In genomic region chr1:247296599-247297180, GRCh38 we compare ENCODE assay signal across 16 cellular contexts. TPM values are rescaled to one million over a fixed set of nuclear protein-coding genes. Genes with fewer than 3 reads are reported as not detected.
DNase-seq lines count a peak whose midpoint lies in the region; ATAC-seq and TF ChIP-seq lines count a peak whose summit lies in the region.
"Had no signal": no experiment of that assay in that cellular context is flagged by ENCODE, and none has a peak within 500 bp of the region (broad histone marks: within the 10 kb centered on the region; RNA-seq: fewer than 3 reads in every experiment).

No MANE protein-coding gene starts in this region.

- no peak overlapping the region for H4K91ac ChIP-seq in trophoblast cell (ENCODE audit: low read depth, low read length)

- H3K9me3 Mint-ChIP-seq in GM23338 (no peaks in the 10 kb centered on the region), endodermal cell (peaks cover 16% of the 10 kb centered on the region)
- H3K9me3 Mint-ChIP-seq: H9 had no signal

- H3K79me2 ChIP-seq in GM23338 (replicated peaks; ENCODE audit: insufficient read depth) (no peaks in the 10 kb centered on the region), trophoblast cell (ENCODE audit: control insufficient read depth, insufficient read depth, low read length, poor library complexity) (no peaks in the 10 kb centered on the region)

- peaks cover 54% of the 10 kb centered on the region for H3K36me3 Mint-ChIP-seq in GM23338 (ENCODE audit: low read depth)
- peaks cover 36% of the 10 kb centered on the region for H3K36me3 Mint-ChIP-seq in endodermal cell (ENCODE audit: low read depth)

- H3K79me1 ChIP-seq in trophoblast cell (ENCODE audit: low read length): no peaks in the 10 kb centered on the region

- 86 to 94% methylated on average over 8 of the region's 8 CpGs for WGBS in endodermal cell (ENCODE audit: insufficient coverage in 1 of 2, insufficient read length in 1 of 2), 2 experiments
- WGBS in trophoblast cell (ENCODE audit: extremely low coverage, insufficient coverage, insufficient read length): no CpG with 5 or more reads among the region's 8 CpGs

- H3K27me3 ChIP-seq in GM23338 (ENCODE audit: insufficient read depth) (no peaks in the 10 kb centered on the region), endodermal cell (ENCODE audit: control insufficient read depth, insufficient read depth, low read length, poor library complexity, severe bottlenecking) (no peaks in the 10 kb centered on the region), mucosa of rectum (ENCODE audit: control insufficient read depth in 2 of 2, insufficient read depth in 2 of 2, low read length in 2 of 2) (no peaks in the 10 kb centered on the region), trophoblast cell (ENCODE audit: insufficient read depth, low read length) (no peaks in the 10 kb centered on the region)
- H3K27me3 ChIP-seq: BE2C had no signal

- DNase-seq in GM23338 (ENCODE audit: low spot score) (no peak), OCI-M1 (lab: John Stamatoyannopoulos, UW) (peak; percentile 69), endodermal cell (peak; percentile 25), sciatic nerve (ENCODE audit: low spot score) (no peak), trophoblast cell (no peak), NCI-H1105 treated with DMSO at 0.1 percent for 48 hours (lab: John Stamatoyannopoulos, UW) (no peak)
- DNase-seq: ACHN; BE2C; C1 segment of cervical spinal cord; Caco-2; CD4-positive, CD25-positive, alpha-beta regulatory T cell; GOT3 had no signal

- H3K27me3 Mint-ChIP-seq in GM23338 (ENCODE audit: insufficient read depth, low read depth, poor library complexity) (peaks cover 7% of the 10 kb centered on the region), endodermal cell (ENCODE audit: insufficient read depth) (no peaks in the 10 kb centered on the region)
- H3K27me3 Mint-ChIP-seq: CD4-positive, CD25-positive, alpha-beta regulatory T cell had no signal

- peaks cover 74% of the 10 kb centered on the region for H3K4me1 ChIP-seq in GM23338 (ENCODE audit: insufficient read depth)
- peaks cover 36% of the 10 kb centered on the region for H3K4me1 ChIP-seq in endodermal cell (ENCODE audit: control insufficient read depth, insufficient read depth, low read length)
- peaks cover 9 to 20% of the 10 kb centered on the region in 2 donors for H3K4me1 ChIP-seq in mucosa of rectum (ENCODE audit: control insufficient read depth in 2 of 2, insufficient read depth in 2 of 2, low read length in 2 of 2)
- peaks cover 2 to 9% of the 10 kb centered on the region in 2 experiments for H3K4me1 ChIP-seq in trophoblast cell (ENCODE audit: control insufficient read depth in 1 of 2, insufficient read depth in 2 of 2, low read length in 2 of 2)
- H3K4me1 ChIP-seq: BE2C, Caco-2 had no signal

- intact Hi-C loops in sciatic nerve (cut with DNase I): no loop called here

- no peak overlapping the region for H4K12ac ChIP-seq in trophoblast cell (ENCODE audit: low read depth, low read length)

- peaks cover 7% of the 10 kb centered on the region for H3F3A ChIP-seq in GM23338 (replicated peaks; ENCODE audit: low read depth)

- H3K4me2 ChIP-seq in GM23338: 0 out of 2 replicates have a peak overlapping the region, but pooled peaks have one; percentile 33
- no peak overlapping the region for H3K4me2 ChIP-seq in trophoblast cell (ENCODE audit: low read length)

- H2AFZ ChIP-seq in GM23338 (no peak overlapping the region), trophoblast cell (ENCODE audit: insufficient read depth, low read length, poor library complexity) (no peak overlapping the region)

- no peak overlapping the region for H2BK5ac ChIP-seq in trophoblast cell (ENCODE audit: low read depth, low read length, poor library complexity)

- H3K23ac ChIP-seq in trophoblast cell (ENCODE audit: low read length): no peak overlapping the region

- H3K4ac ChIP-seq in trophoblast cell (ENCODE audit: low read depth, low read length): no peak overlapping the region

- ATAC-seq in GM23338 (no peak), sciatic nerve (no peak), GM21737 (IDR thresholded peaks at IDR 0.05; ENCODE audit: unreplicated experiment) (no peak)

- no peak overlapping the region for H3K14ac ChIP-seq in trophoblast cell (ENCODE audit: low read length)

- H3K9me3 ChIP-seq in endodermal cell (ENCODE audit: control insufficient read depth, low read length): no peaks in the 10 kb centered on the region
- no peaks in the 10 kb centered on the region for H3K9me3 ChIP-seq in mucosa of rectum (ENCODE audit: control insufficient read depth in 2 of 2, low read length in 2 of 2)
- H3K9me3 ChIP-seq in trophoblast cell (ENCODE audit: insufficient read depth, low read depth, low read length): peaks cover 2% of the 10 kb centered on the region
- H3K9me3 ChIP-seq: BE2C, Caco-2 had no signal

- no peaks in the 10 kb centered on the region for H4K20me1 ChIP-seq in GM23338 (replicated peaks; ENCODE audit: insufficient read depth)

- H3K36me3 ChIP-seq in GM23338 (ENCODE audit: insufficient read depth): no peaks in the 10 kb centered on the region
- H3K36me3 ChIP-seq in endodermal cell (ENCODE audit: control insufficient read depth, insufficient read depth, low read length): peaks cover 38% of the 10 kb centered on the region
- H3K36me3 ChIP-seq in mucosa of rectum (ENCODE audit: control insufficient read depth in 2 of 2, insufficient read depth in 2 of 2, low read length in 2 of 2): peaks cover 0 to 11% of the 10 kb centered on the region in 2 donors
- H3K36me3 ChIP-seq in trophoblast cell (ENCODE audit: control insufficient read depth in 1 of 2, insufficient read depth in 2 of 2, low read length in 2 of 2): peaks cover 25 to 38% of the 10 kb centered on the region in 2 experiments

- H2BK120ac ChIP-seq in trophoblast cell (ENCODE audit: insufficient read depth, low read length, poor library complexity): no peak overlapping the region

- peaks cover 79% of the 10 kb centered on the region for H3K4me1 Mint-ChIP-seq in GM23338
- H3K4me1 Mint-ChIP-seq in endodermal cell: peaks cover 68% of the 10 kb centered on the region

- peaks cover 14% of the 10 kb centered on the region; the same call in 1 of the 2 replicates for H3K9me2 ChIP-seq in GM23338 (ENCODE audit: insufficient read depth)

- H2BK12ac ChIP-seq in trophoblast cell (ENCODE audit: low read length): no peak overlapping the region

- TF ChIP-seq CTCF in GM23338 (conservative IDR thresholded peaks at IDR 0.05; ENCODE audit: low read depth in 2 of 2) (no peak), endodermal cell (conservative IDR thresholded peaks at IDR 0.05) (no peak)

- H3K4me3 Mint-ChIP-seq in GM23338 (no peak overlapping the region), endodermal cell (no peak overlapping the region)
- H3K4me3 Mint-ChIP-seq: CD4-positive, CD25-positive, alpha-beta regulatory T cell had no signal

- H3K4me3 ChIP-seq in GM23338: no peak overlapping the region
- H3K4me3 ChIP-seq in endodermal cell (ENCODE audit: low read length): no peak overlapping the region
- H3K4me3 ChIP-seq in mucosa of rectum (ENCODE audit: low read length in 2 of 2): no peak overlapping the region
- no peak overlapping the region for H3K4me3 ChIP-seq in trophoblast cell (ENCODE audit: low read depth, low read length)

- no peak overlapping the region for H4K8ac ChIP-seq in trophoblast cell (ENCODE audit: low read depth, low read length)

- H3K27ac Mint-ChIP-seq in GM23338 (0 out of 2 replicates have a peak overlapping the region, but pooled peaks have one; percentile 40), endodermal cell (no peak overlapping the region)

- no peak overlapping the region for H2AK5ac ChIP-seq in trophoblast cell (ENCODE audit: low read length)

- H3K9ac ChIP-seq in endodermal cell (ENCODE audit: extremely low read depth, low read length, poor library complexity, severe bottlenecking): no peak overlapping the region
- no peak overlapping the region for H3K9ac ChIP-seq in mucosa of rectum (ENCODE audit: low read depth in 1 of 2, low read length in 2 of 2)
- no peak overlapping the region for H3K9ac ChIP-seq in trophoblast cell (ENCODE audit: low read length)

- H3K27ac ChIP-seq in GM23338 (ENCODE audit: low read depth) (no peak overlapping the region), endodermal cell (ENCODE audit: low read depth, low read length) (no peak overlapping the region), mucosa of rectum (ENCODE audit: low read depth in 2 of 2, low read length in 2 of 2) (peak overlapping the region; percentile 59 to 87), trophoblast cell (ENCODE audit: low read depth, low read length) (no peak overlapping the region)

- H3K18ac ChIP-seq in trophoblast cell (ENCODE audit: low read length): no peak overlapping the region

RNA-seq across cellular contexts. Expression of gene ZNF496, which starts 35.0 kb away (rescaled TPM):
- 102 and 127 TPM in 2 replicates for total RNA-seq in GM23338 (2014; rRNA removed; shearing (Covaris generic))
- 20.4 and 22.0 TPM in 2 replicates for polyA plus RNA-seq in GM23338 (2016; fragmentation: Nextera tagmentation; extraction: Ambion mirVana)
- 10 to 100 TPM; 63.5 to 65.6 TPM for total RNA-seq in endodermal cell
- polyA plus RNA-seq in endodermal cell (2013, experiment 1 of 2): 45.9 TPM
- 37.8 TPM for polyA plus RNA-seq in endodermal cell (2013, experiment 2 of 2)
- total RNA-seq in sciatic nerve: 30.0 TPM
- 19.6 and 20.9 TPM in 2 replicates for polyA plus RNA-seq in trophoblast cell (2013)

RNA-seq across cellular contexts. Expression of gene VN1R5, which starts 40.8 kb away (rescaled TPM):
- total RNA-seq in GM23338 (2014; rRNA removed; shearing (Covaris generic)): not detected in 2 replicates
- not detected in 2 replicates for polyA plus RNA-seq in GM23338 (2016; fragmentation: Nextera tagmentation; extraction: Ambion mirVana)
- not detected for total RNA-seq in endodermal cell
- polyA plus RNA-seq in endodermal cell (2013, experiment 1 of 2): not detected
- polyA plus RNA-seq in endodermal cell (2013, experiment 2 of 2): not detected
- not detected for total RNA-seq in sciatic nerve
- polyA plus RNA-seq in trophoblast cell (2013): not detected in 2 replicates
- total RNA-seq: A172; Caco-2; CD4-positive, CD25-positive, alpha-beta regulatory T cell; H9 had no signal
- polyA plus RNA-seq: CD4-positive, CD25-positive, alpha-beta regulatory T cell had no signal

Comparison
In these comparisons a context has a peak if more than half of its experiments do, and no peak if none do; other contexts are left out.
1. DNase-seq: peak in OCI-M1 (single experiment) and endodermal cell (single experiment); none in GM23338 (single experiment), sciatic nerve (single experiment), trophoblast cell (0 of 2) and NCI-H1105 treated with DMSO at 0.1 percent for 48 hours (single experiment).
2. H3K27ac ChIP-seq: peak in mucosa of rectum (2 of 2); none in GM23338 (single experiment), endodermal cell (single experiment) and trophoblast cell (single experiment).